Comparison of ENCODE assay signal across 24 cellular contexts in genomic region chr9:88186495-88187110, GRCh38. TPM values are rescaled to one million over a fixed set of nuclear protein-coding genes. Genes with fewer than 3 reads are reported as not detected.
"Had no signal": no experiment of that assay in that cellular context is flagged by ENCODE, and none has a peak within 500 bp of the region (broad histone marks: within the 10 kb centered on the region; RNA-seq: fewer than 3 reads in every experiment).

No MANE protein-coding gene starts in this region.

- H3K4me3 ChIP-seq: SJSA1, SK-N-MC had no signal

- H3K27ac ChIP-seq: SJSA1, SK-N-MC had no signal

- H3K27me3 ChIP-seq: SJSA1 had no signal

- H3K9me3 ChIP-seq: SJSA1 had no signal

- DNase-seq: Karpas-422, KG1, MM.1S, NCI-H1092 treated with DMSO at 0.1 percent for 48 hours, NCI-H1436 treated with DMSO at 0.1 percent for 48 hours, NCI-H1694, NCI-H187 treated with DMSO at 0.1 percent for 48 hours, NCI-H2081 treated with DMSO at 0.1 percent for 48 hours, NCI-H2171, NCI-H226, NCI-H446, NCI-H510A, NCI-H524 treated with DMSO at 0.1 percent for 48 hours, NCI-H69, NCI-H774, Right ventricle myocardium superior, RPMI8226, SIG-M5 had no signal

- H3K36me3 ChIP-seq: SJSA1 had no signal

- FAIRE-seq: RCC 7860 had no signal

RNA-seq across cellular contexts. Expression of gene SPATA31C2, which starts 48.3 kb away (rescaled TPM):
- total RNA-seq: HT-29; M059J; Right ventricle myocardium superior; SJSA1; T-helper 1 cell treated with Interleukin-12 subunit alpha and Interleukin-12 subunit beta and Interleukin-4 antibody, amounts not matched to agents 30 ng/mL and 1 ng/mL, for 36 hours had no signal
